1 cellular context compared by ENCODE assay signal in genomic region chr11:62593434-62594044, GRCh38.
TF ChIP-seq lines count a peak whose summit lies in the region.

No MANE protein-coding gene starts in this region.

TF ChIP-seq in endothelial cell of umbilical vein, 7 proteins besides CTCF, POLR2A, EP300 and RAD21:
- TF ChIP-seq FOS (IDR thresholded peaks at IDR 0.05; ENCODE audit: borderline replicate concordance, insufficient read depth, low read length) (no peak), POLR2AphosphoS5 (IDR thresholded peaks at IDR 0.05; ENCODE audit: insufficient read depth, low read depth, low read length) (peak; percentile 20), JUN (IDR thresholded peaks at IDR 0.05; ENCODE audit: borderline replicate concordance, insufficient read depth, insufficient read length, low read depth) (no peak)
TF ChIP-seq in endothelial cell of umbilical vein: peak in this region for 1.
